In genomic region chr19:1236566-1236965, GRCh38 we compare ENCODE assay signal across 1 cellular context.
TF ChIP-seq lines count a peak whose summit lies in the region.

No MANE protein-coding gene starts in this region.

TF ChIP-seq in endothelial cell of umbilical vein, 7 proteins besides CTCF, POLR2A, EP300 and RAD21 (continued from another document):
- TF ChIP-seq EZH2 (IDR thresholded peaks at IDR 0.05; ENCODE audit: borderline replicate concordance, low read depth, low read length, severe bottlenecking) (no peak), JUN (IDR thresholded peaks at IDR 0.05; ENCODE audit: borderline replicate concordance, insufficient read depth, insufficient read length, low read depth) (no peak)
